ENCODE assay signal across 11 cellular contexts in the genomic region with DNA sequence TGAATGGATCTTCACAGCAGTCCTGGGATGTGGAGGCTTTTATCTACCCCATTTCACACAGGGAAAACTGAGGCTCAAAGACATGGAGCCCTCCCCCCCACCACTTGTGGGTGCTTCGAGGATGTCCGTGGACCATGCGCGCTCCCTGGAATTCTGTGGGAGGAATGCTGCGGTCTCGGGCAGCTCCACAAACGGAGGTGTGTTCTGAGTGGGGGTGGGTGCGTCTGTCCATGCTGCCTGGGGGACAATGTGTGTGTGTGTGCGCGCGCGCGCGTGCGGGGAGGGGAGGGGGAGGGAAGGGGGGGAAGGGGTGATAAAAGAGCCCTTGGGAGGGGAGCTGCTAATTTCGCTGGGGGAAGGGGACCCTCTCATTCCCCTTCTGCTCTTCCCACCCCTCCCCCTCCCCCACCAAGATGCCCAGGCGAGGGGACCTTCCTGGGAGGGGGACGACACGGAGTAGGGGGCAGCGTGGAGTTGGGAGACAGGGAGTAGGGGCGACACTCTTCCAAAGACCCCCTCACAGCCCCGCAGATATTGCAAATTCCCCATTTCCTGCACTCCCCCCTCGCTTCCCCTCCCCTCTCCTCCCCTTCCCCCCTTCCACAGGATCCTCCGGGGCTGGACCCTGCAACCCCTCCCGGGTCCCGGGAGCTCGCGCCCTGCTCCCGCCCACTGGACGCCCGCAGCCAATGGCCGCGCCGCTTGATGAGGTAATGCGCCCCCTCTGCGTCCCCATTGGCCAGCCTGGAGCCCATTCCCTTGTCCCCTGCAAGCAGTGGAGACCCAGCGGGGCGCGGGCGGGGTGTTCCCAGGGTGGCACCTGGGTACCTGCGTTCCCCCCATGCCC. TPM values are rescaled to one million over a fixed set of nuclear protein-coding genes. Genes with fewer than 3 reads are reported as not detected.
A peak's percentile ranks its signal among the peaks of the same experiment; 100 is the strongest.
DNase-seq lines count a peak whose midpoint lies in the region; ATAC-seq lines count a peak whose summit lies in the region.
"Had no signal": no experiment of that assay in that cellular context is flagged by ENCODE, and none has a peak within 500 bp of the region (broad histone marks: within the 10 kb centered on the region; RNA-seq: fewer than 3 reads in every experiment).

No MANE protein-coding gene starts in this region.

- no peak overlapping the region for H3K9ac ChIP-seq in trophoblast cell (ENCODE audit: low read length)

- H3K4me2 ChIP-seq in trophoblast cell (ENCODE audit: low read length), result peak overlapping the region; percentile 95

- no peak overlapping the region for H3K23ac ChIP-seq in trophoblast cell (ENCODE audit: low read length)

- no peaks in the 10 kb centered on the region for H3K36me3 ChIP-seq in ectodermal cell (ENCODE audit: control insufficient read depth, insufficient read depth, low read length)
- no peaks in the 10 kb centered on the region for H3K36me3 ChIP-seq in trophoblast cell (ENCODE audit: control insufficient read depth in 1 of 2, insufficient read depth in 2 of 2, low read length in 2 of 2)

- H3K14ac ChIP-seq in trophoblast cell (ENCODE audit: low read length), result no peak overlapping the region

- no peaks in the 10 kb centered on the region for H3K9me3 Mint-ChIP-seq in activated CD4-positive, alpha-beta T cell treated with anti-CD3 and anti-CD28 coated beads, Interleukin-2, amount 10 ng/mL, durations not matched to agents 7 days and 5 days

- no peaks in the 10 kb centered on the region for H3K79me1 ChIP-seq in trophoblast cell (ENCODE audit: low read length)

- no peak for ATAC-seq in GM21529 (IDR thresholded peaks at IDR 0.05; ENCODE audit: unreplicated experiment)

- H3K36me3 Mint-ChIP-seq in activated CD4-positive, alpha-beta T cell treated with anti-CD3 and anti-CD28 coated beads, Interleukin-2, amount 10 ng/mL, durations not matched to agents 7 days and 5 days (ENCODE audit: low read depth), result no peaks in the 10 kb centered on the region

- no peak overlapping the region for H3K27ac Mint-ChIP-seq in activated CD4-positive, alpha-beta T cell treated with anti-CD3 and anti-CD28 coated beads, Interleukin-2, amount 10 ng/mL, durations not matched to agents 7 days and 5 days

- H3K9me3 ChIP-seq in ectodermal cell (ENCODE audit: control insufficient read depth, low read length) (no peaks in the 10 kb centered on the region), trophoblast cell (ENCODE audit: insufficient read depth, low read depth, low read length) (no peaks in the 10 kb centered on the region)

- H3K18ac ChIP-seq in trophoblast cell (ENCODE audit: low read length), result no peak overlapping the region

- no peak overlapping the region for H2BK120ac ChIP-seq in trophoblast cell (ENCODE audit: insufficient read depth, low read length, poor library complexity)

- no peak overlapping the region for H2BK5ac ChIP-seq in trophoblast cell (ENCODE audit: low read depth, low read length, poor library complexity)

- no peak overlapping the region for H4K91ac ChIP-seq in trophoblast cell (ENCODE audit: low read depth, low read length)

- peak overlapping the region; percentile 44 for H2AFZ ChIP-seq in trophoblast cell (ENCODE audit: insufficient read depth, low read length, poor library complexity)

- CTCF ChIA-PET in activated CD4-positive, alpha-beta T cell treated with anti-CD3 and anti-CD28 coated beads, Interleukin-2, amount 10 ng/mL, durations not matched to agents 7 days and 5 days (lab: Charles Lee), result no interaction called here

- no peaks in the 10 kb centered on the region for H3K79me2 ChIP-seq in trophoblast cell (ENCODE audit: control insufficient read depth, insufficient read depth, low read length, poor library complexity)

- 4% methylated on average over 30 to 36 of the region's 41 CpGs for WGBS in ectodermal cell, 2 experiments
- WGBS in trophoblast cell (ENCODE audit: extremely low coverage, insufficient coverage, insufficient read length), result no CpG with 5 or more reads among the region's 41 CpGs

- H2AK5ac ChIP-seq in trophoblast cell (ENCODE audit: low read length), result no peak overlapping the region

- H3K4me3 Mint-ChIP-seq in activated CD4-positive, alpha-beta T cell treated with anti-CD3 and anti-CD28 coated beads, Interleukin-2, amount 10 ng/mL, durations not matched to agents 7 days and 5 days, result no peak overlapping the region

- H3K4ac ChIP-seq in trophoblast cell (ENCODE audit: low read depth, low read length), result no peak overlapping the region

- peak overlapping the region; percentile 62 for H4K8ac ChIP-seq in trophoblast cell (ENCODE audit: low read depth, low read length)

- H3K27ac ChIP-seq in ectodermal cell (ENCODE audit: insufficient read depth, low read depth, low read length, poor library complexity, severe bottlenecking), result no peak overlapping the region
- H3K27ac ChIP-seq in trophoblast cell (ENCODE audit: low read depth, low read length), result no peak overlapping the region
- H3K27ac ChIP-seq: 22Rv1 had no signal

- no peaks in the 10 kb centered on the region for H3K4me1 Mint-ChIP-seq in activated CD4-positive, alpha-beta T cell treated with anti-CD3 and anti-CD28 coated beads, Interleukin-2, amount 10 ng/mL, durations not matched to agents 7 days and 5 days

- H3K4me3 ChIP-seq in ectodermal cell (ENCODE audit: insufficient read depth, low read depth, low read length), result peak overlapping the region; percentile 49
- peak overlapping the region; percentile 58 for H3K4me3 ChIP-seq in trophoblast cell (ENCODE audit: low read depth, low read length)
- H3K4me3 ChIP-seq: skin epidermis had no signal

- peaks cover 13% of the 10 kb centered on the region for H3K27me3 Mint-ChIP-seq in activated CD4-positive, alpha-beta T cell treated with anti-CD3 and anti-CD28 coated beads, Interleukin-2, amount 10 ng/mL, durations not matched to agents 7 days and 5 days

- H3K4me1 ChIP-seq in ectodermal cell (ENCODE audit: control insufficient read depth, insufficient read depth, low read length) (no peaks in the 10 kb centered on the region), trophoblast cell (ENCODE audit: control insufficient read depth in 1 of 2, insufficient read depth in 2 of 2, low read length in 2 of 2) (peaks cover 5 to 14% of the 10 kb centered on the region in 2 experiments)

- POLR2A ChIA-PET in activated CD4-positive, alpha-beta T cell treated with anti-CD3 and anti-CD28 coated beads, Interleukin-2, amount 10 ng/mL, durations not matched to agents 7 days and 5 days (lab: Charles Lee), result no interaction called here

- DNase-seq in DMS 273 (lab: John Stamatoyannopoulos, UW; ENCODE audit: unreplicated experiment) (peak; percentile 89), DMS 273 treated with DMSO at 0.1 percent for 48 hours (lab: John Stamatoyannopoulos, UW) (no peak), NCI-H2196 (lab: John Stamatoyannopoulos, UW; ENCODE audit: unreplicated experiment) (peak; percentile 69), trophoblast cell (no peak), NCI-H1048 (lab: John Stamatoyannopoulos, UW) (no peak)
- DNase-seq in activated CD4-positive, alpha-beta T cell treated with anti-CD3 and anti-CD28 coated beads, Interleukin-2, amount 10 ng/mL, durations not matched to agents 7 days and 5 days, result no peak
- DNase-seq: SHP77 treated with DMSO at 0.1 percent for 48 hours had no signal

- no peak overlapping the region for H2BK12ac ChIP-seq in trophoblast cell (ENCODE audit: low read length)

- H4K12ac ChIP-seq in trophoblast cell (ENCODE audit: low read depth, low read length), result no peak overlapping the region

- no peaks in the 10 kb centered on the region for H3K27me3 ChIP-seq in ectodermal cell (ENCODE audit: control insufficient read depth, insufficient read depth, low read length, poor library complexity, severe bottlenecking)
- H3K27me3 ChIP-seq in trophoblast cell (ENCODE audit: insufficient read depth, low read length), result no peaks in the 10 kb centered on the region

RNA-seq across cellular contexts. Expression of a gene that starts 18.9 kb away (rescaled TPM):
- not detected for polyA plus RNA-seq in ectodermal cell (2013, experiment 1 of 4)
- not detected for polyA plus RNA-seq in ectodermal cell (2013, experiment 2 of 4)
- not detected for polyA plus RNA-seq in ectodermal cell (2013, experiment 3 of 4)
- not detected for polyA plus RNA-seq in ectodermal cell (2013, experiment 4 of 4)
- not detected in 2 replicates for polyA plus RNA-seq in trophoblast cell (2013)
- total RNA-seq in activated CD4-positive, alpha-beta T cell treated with anti-CD3 and anti-CD28 coated beads, Interleukin-2, amount 10 ng/mL, durations not matched to agents 7 days and 5 days, result not detected

Comparison
In these comparisons a context has a peak if more than half of its experiments do, and no peak if none do; other contexts are left out.
1. DNase-seq: peak in DMS 273 (single experiment) and NCI-H2196 (single experiment); none in DMS 273 treated with DMSO at 0.1 percent for 48 hours (single experiment), trophoblast cell (0 of 2), NCI-H1048 (single experiment) and activated CD4-positive, alpha-beta T cell treated with anti-CD3 and anti-CD28 coated beads, Interleukin-2, amount 10 ng/mL, durations not matched to agents 7 days and 5 days (single experiment).